ENCODE assay signal across 8 cellular contexts in genomic region chr12:20549115-20549719, GRCh38.
DNase-seq lines count a peak whose midpoint lies in the region; ATAC-seq, FAIRE-seq and TF ChIP-seq lines count a peak whose summit lies in the region.

No MANE protein-coding gene starts in this region.

- DNase-seq in HFF-Myc (ENCODE audit: extremely low read depth, low read depth), result no peak
- no peak for DNase-seq in GM12878 (ENCODE audit: low read depth, low spot score)
- DNase-seq in kidney epithelial cell (ENCODE audit: low read depth), result no peak
- no peak for DNase-seq in NCI-H1436 (lab: John Stamatoyannopoulos, UW)
- no peak for DNase-seq in kidney tubule cell (ENCODE audit: low spot score)
- DNase-seq in activated naive CD4-positive, alpha-beta T cell treated with anti-CD3 and anti-CD28 coated beads for 36 hours, result no peak

- H2AFZ ChIP-seq in ACC112 (ENCODE audit: low read length, unreplicated experiment) (peak overlapping the region; percentile 58), GM12878 (ENCODE audit: control insufficient read depth, low read depth, low read length) (no peak overlapping the region)

- intact Hi-C loops in GM12878 (cut with micrococcal nuclease; ENCODE audit: unreplicated experiment), result loop anchor here (5.0 kb wide), 1 partner anchor 427 kb away; no protein-coding TSS in a partner anchor
- intact Hi-C loops in activated naive CD4-positive, alpha-beta T cell treated with anti-CD3 and anti-CD28 coated beads for 36 hours (cut with micrococcal nuclease), result no loop called here

- no peak for TF ChIP-seq EP300 in GM12878 (IDR thresholded peaks at IDR 0.05; ENCODE audit: borderline replicate concordance in 1 of 2, control insufficient read depth in 1 of 2, low read depth in 2 of 2, low read length in 2 of 2)

- no peaks in the 10 kb centered on the region for H3K9me3 ChIP-seq in GM12878 (replicated peaks; ENCODE audit: control insufficient read depth, insufficient read depth, low read length)

- H3K36me3 Mint-ChIP-seq in activated naive CD4-positive, alpha-beta T cell treated with anti-CD3 and anti-CD28 coated beads for 36 hours (ENCODE audit: low read depth), result no peaks in the 10 kb centered on the region

- no peak overlapping the region for H3K4me2 ChIP-seq in GM12878 (ENCODE audit: control insufficient read depth, insufficient read depth)

- H3K4me3 ChIP-seq in ACC112 (ENCODE audit: low read depth, low read length), result no peak overlapping the region
- no peak overlapping the region for H3K4me3 ChIP-seq in HFF-Myc (replicated peaks; ENCODE audit: low read depth, low read length)
- H3K4me3 ChIP-seq in GM12878, result no peak overlapping the region
- H3K4me3 ChIP-seq in kidney epithelial cell (ENCODE audit: low read depth, low read length), result no peak overlapping the region

- WGBS in GM12878 (ENCODE audit: insufficient coverage, insufficient replicate concordance, low lambda C conversion rate, missing lambda C conversion rate), result 26% methylated on average over 2 of the region's 2 CpGs

- TF ChIP-seq CTCF in HFF-Myc (IDR thresholded peaks at IDR 0.05; ENCODE audit: low read depth, low read length, missing control alignments), result peak; percentile 78
- TF ChIP-seq CTCF in GM12878 (IDR thresholded peaks at IDR 0.05 in 2 of 3, conservative IDR thresholded peaks at IDR 0.05 in 1 of 3; ENCODE audit: control insufficient read depth in 2 of 3, extremely low read depth in 1 of 3, insufficient read depth in 1 of 3, low read depth in 3 of 3, low read length in 3 of 3), result peak in 2 of 3 experiments; percentile 27 to 36; a peak in 2 of 6 replicates
- TF ChIP-seq CTCF in kidney epithelial cell (IDR thresholded peaks at IDR 0.05; ENCODE audit: insufficient read depth, low read length, poor library complexity, severe bottlenecking), result peak; percentile 81

- H3K27ac ChIP-seq in ACC112 (ENCODE audit: low read depth, low read length), result peak overlapping the region; percentile 68
- no peak overlapping the region for H3K27ac ChIP-seq in GM12878 (ENCODE audit: control insufficient read depth, insufficient read depth)

- no peak for TF ChIP-seq POLR2A in GM12878 (IDR thresholded peaks at IDR 0.05; ENCODE audit: low read depth, low read length)

- in situ Hi-C loops in GM12878 (cut with MboI), result no loop called here

- no peak overlapping the region for H3K4me3 Mint-ChIP-seq in activated naive CD4-positive, alpha-beta T cell treated with anti-CD3 and anti-CD28 coated beads for 36 hours

- TF ChIP-seq RAD21 in GM12878 (IDR thresholded peaks at IDR 0.05; ENCODE audit: insufficient read depth, low read depth, low read length), result no peak

- RAD21 ChIA-PET in GM12878 (lab: Charles Lee; ENCODE audit: unreplicated experiment), result interaction anchor here (1.0 to 1.2 kb wide), 3 partner anchors 9 to 810 kb away, joined by 3 to 4 read pairs (median 4); no protein-coding TSS in a partner anchor

- H3K36me3 ChIP-seq in ACC112 (ENCODE audit: insufficient read depth, low read length) (no peaks in the 10 kb centered on the region), GM12878 (ENCODE audit: control insufficient read depth in 2 of 2, insufficient read depth in 2 of 2, low read length in 1 of 2) (no peaks in the 10 kb centered on the region), kidney epithelial cell (ENCODE audit: control insufficient read depth, insufficient read depth, low read length) (no peaks in the 10 kb centered on the region)

- H3K27me3 ChIP-seq in ACC112 (ENCODE audit: insufficient read depth, low read length) (no peaks in the 10 kb centered on the region), GM12878 (replicated peaks in 1 of 2; ENCODE audit: control insufficient read depth in 2 of 2, insufficient read depth in 2 of 2, low read length in 1 of 2) (no peaks in the 10 kb centered on the region), kidney epithelial cell (ENCODE audit: control insufficient read depth, insufficient read depth, low read length) (no peaks in the 10 kb centered on the region)

- H3K79me2 ChIP-seq in ACC112 (ENCODE audit: control insufficient read depth, insufficient read depth, low read length, unreplicated experiment) (no peaks in the 10 kb centered on the region), GM12878 (ENCODE audit: control insufficient read depth, insufficient read depth, low read length) (no peaks in the 10 kb centered on the region)

- no peaks in the 10 kb centered on the region for H3K4me1 Mint-ChIP-seq in activated naive CD4-positive, alpha-beta T cell treated with anti-CD3 and anti-CD28 coated beads for 36 hours (ENCODE audit: low read depth)

- ATAC-seq in GM12878, result peak; percentile 51; the same call in 1 of the 3 replicates
- no peak for ATAC-seq in GM18519 (IDR thresholded peaks at IDR 0.05; ENCODE audit: low FRiP score, unreplicated experiment)

- no peaks in the 10 kb centered on the region for H4K20me1 ChIP-seq in GM12878 (ENCODE audit: control insufficient read depth, insufficient read depth)

- SMC1A ChIA-PET in GM12878 (lab: Charles Lee; ENCODE audit: uncharacterized antibody, unreplicated experiment), result interaction anchor here (0.9 kb wide), 1 partner anchor 32 kb away, joined by 3 read pairs; no protein-coding TSS in a partner anchor

- H3K4me1 ChIP-seq in ACC112 (ENCODE audit: control insufficient read depth, insufficient read depth, low read length, unreplicated experiment) (peaks cover 36% of the 10 kb centered on the region), GM12878 (ENCODE audit: control insufficient read depth, insufficient read depth, low read length) (no peaks in the 10 kb centered on the region)

- peaks cover 3% of the 10 kb centered on the region for H3K9me3 Mint-ChIP-seq in activated naive CD4-positive, alpha-beta T cell treated with anti-CD3 and anti-CD28 coated beads for 36 hours

- no peak overlapping the region for H3K9ac ChIP-seq in GM12878 (ENCODE audit: control insufficient read depth, insufficient read depth, low read length)

- CTCF ChIA-PET in GM12878 (lab: Yijun Ruan, JAX), result interaction anchor here (0.7 to 1.7 kb wide), 3 partner anchors 22 to 633 kb away, joined by 3 to 5 read pairs (median 3); no protein-coding TSS in a partner anchor
- CTCF ChIA-PET in activated naive CD4-positive, alpha-beta T cell treated with anti-CD3 and anti-CD28 coated beads for 36 hours (lab: Charles Lee), result interaction anchor here (0.7 kb wide), 1 partner anchor 78 kb away, joined by 3 read pairs; no protein-coding TSS in a partner anchor

- no peak overlapping the region for H3K27ac Mint-ChIP-seq in activated naive CD4-positive, alpha-beta T cell treated with anti-CD3 and anti-CD28 coated beads for 36 hours

- no peaks in the 10 kb centered on the region for H3K27me3 Mint-ChIP-seq in activated naive CD4-positive, alpha-beta T cell treated with anti-CD3 and anti-CD28 coated beads for 36 hours (ENCODE audit: low read depth)

- POLR2A ChIA-PET in GM12878 (lab: Charles Lee), result no interaction called here

- FAIRE-seq in GM12878 (lab: Jason Lieb, UNC), result no peak

- BruUV-seq in GM12878 (replicated peaks; lab: Mats Ljungman, UMichigan), result no TSS peak

TF ChIP-seq in GM12878, 131 proteins besides CTCF, POLR2A, EP300 and RAD21 (continues in another document):
- TF ChIP-seq IRF5 (IDR thresholded peaks at IDR 0.05; ENCODE audit: borderline replicate concordance) (no peak), ZNF384 (IDR thresholded peaks at IDR 0.05; ENCODE audit: borderline replicate concordance, low read depth, low read length) (no peak), SUPT20H (IDR thresholded peaks at IDR 0.05; ENCODE audit: borderline replicate concordance, control insufficient read depth, low read depth, low read length) (no peak), EZH2 (IDR thresholded peaks at IDR 0.05; ENCODE audit: borderline replicate concordance, control insufficient read depth, low read depth, low read length) (no peak), BCL11A (IDR thresholded peaks at IDR 0.05; ENCODE audit: low read depth, low read length) (no peak), SKIL (IDR thresholded peaks at IDR 0.05; ENCODE audit: low read depth, poor library complexity, severe bottlenecking) (no peak), KDM1A (IDR thresholded peaks at IDR 0.05; ENCODE audit: borderline replicate concordance) (no peak), POLR2AphosphoS2 (IDR thresholded peaks at IDR 0.05; ENCODE audit: low read depth, low read length) (no peak)
- TF ChIP-seq, protein P1, sequence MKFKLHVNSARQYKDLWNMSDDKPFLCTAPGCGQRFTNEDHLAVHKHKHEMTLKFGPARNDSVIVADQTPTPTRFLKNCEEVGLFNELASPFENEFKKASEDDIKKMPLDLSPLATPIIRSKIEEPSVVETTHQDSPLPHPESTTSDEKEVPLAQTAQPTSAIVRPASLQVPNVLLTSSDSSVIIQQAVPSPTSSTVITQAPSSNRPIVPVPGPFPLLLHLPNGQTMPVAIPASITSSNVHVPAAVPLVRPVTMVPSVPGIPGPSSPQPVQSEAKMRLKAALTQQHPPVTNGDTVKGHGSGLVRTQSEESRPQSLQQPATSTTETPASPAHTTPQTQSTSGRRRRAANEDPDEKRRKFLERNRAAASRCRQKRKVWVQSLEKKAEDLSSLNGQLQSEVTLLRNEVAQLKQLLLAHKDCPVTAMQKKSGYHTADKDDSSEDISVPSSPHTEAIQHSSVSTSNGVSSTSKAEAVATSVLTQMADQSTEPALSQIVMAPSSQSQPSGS (IDR thresholded peaks at IDR 0.05; ENCODE audit: low read length), result no peak
